ENCODE assay signal across 25 cellular contexts in genomic region chr20:62732766-62733165, GRCh38. TPM values are rescaled to one million over a fixed set of nuclear protein-coding genes. Genes with fewer than 3 reads are reported as not detected.
A peak's percentile ranks its signal among the peaks of the same experiment; 100 is the strongest.
DNase-seq lines count a peak whose midpoint lies in the region; ATAC-seq, FAIRE-seq and TF ChIP-seq lines count a peak whose summit lies in the region.
"Had no signal": no experiment of that assay in that cellular context is flagged by ENCODE, and none has a peak within 500 bp of the region (broad histone marks: within the 10 kb centered on the region; RNA-seq: fewer than 3 reads in every experiment).

No MANE protein-coding gene starts in this region.

- peaks cover 86% of the 10 kb centered on the region for H3K27me3 Mint-ChIP-seq in activated naive CD4-positive, alpha-beta T cell treated with anti-CD3 and anti-CD28 coated beads, Interleukin-2, amount 10 ng/mL, durations not matched to agents 7 days and 5 days
- H3K27me3 Mint-ChIP-seq in progenitor cell of endocrine pancreas, result peaks cover 30% of the 10 kb centered on the region
- H3K27me3 Mint-ChIP-seq: activated naive CD4-positive, alpha-beta T cell treated with anti-CD3 and anti-CD28 coated beads, Interleukin-2, amount 50 U/mL, for 24 hours had no signal

- H3K4me1 Mint-ChIP-seq in activated naive CD4-positive, alpha-beta T cell treated with anti-CD3 and anti-CD28 coated beads, Interleukin-2, amount 10 ng/mL, durations not matched to agents 7 days and 5 days, result peaks cover 48% of the 10 kb centered on the region
- H3K4me1 Mint-ChIP-seq in progenitor cell of endocrine pancreas (ENCODE audit: low read depth), result no peaks in the 10 kb centered on the region

- H3K4me3 Mint-ChIP-seq in activated naive CD4-positive, alpha-beta T cell treated with anti-CD3 and anti-CD28 coated beads, Interleukin-2, amount 10 ng/mL, durations not matched to agents 7 days and 5 days, result no peak overlapping the region
- no peak overlapping the region for H3K4me3 Mint-ChIP-seq in progenitor cell of endocrine pancreas (ENCODE audit: low read depth)
- H3K4me3 Mint-ChIP-seq: activated naive CD4-positive, alpha-beta T cell treated with anti-CD3 and anti-CD28 coated beads, Interleukin-2, amount 50 U/mL, for 24 hours; GM23338 had no signal

- CTCF ChIA-PET in activated naive CD4-positive, alpha-beta T cell treated with anti-CD3 and anti-CD28 coated beads, Interleukin-2, amount 10 ng/mL, durations not matched to agents 7 days and 5 days (lab: Charles Lee), result no interaction called here

- ATAC-seq in HG03025 (IDR thresholded peaks at IDR 0.05; ENCODE audit: low FRiP score, unreplicated experiment) (no peak), GM18520 (IDR thresholded peaks at IDR 0.05; ENCODE audit: unreplicated experiment) (no peak)
- ATAC-seq: GM23338, pancreas had no signal

- peak; percentile 74 for FAIRE-seq in HTR-8/SVneo (lab: Jason Lieb, UNC)
- FAIRE-seq: astrocyte, frontal cortex, pancreas had no signal

- H3K36me3 Mint-ChIP-seq in activated naive CD4-positive, alpha-beta T cell treated with anti-CD3 and anti-CD28 coated beads, Interleukin-2, amount 10 ng/mL, durations not matched to agents 7 days and 5 days, result no peaks in the 10 kb centered on the region
- H3K36me3 Mint-ChIP-seq in progenitor cell of endocrine pancreas (ENCODE audit: insufficient read depth), result no peaks in the 10 kb centered on the region
- H3K36me3 Mint-ChIP-seq: activated naive CD4-positive, alpha-beta T cell treated with anti-CD3 and anti-CD28 coated beads, Interleukin-2, amount 50 U/mL, for 24 hours had no signal

- DNase-seq in activated naive CD4-positive, alpha-beta T cell treated with anti-CD3 and anti-CD28 coated beads, Interleukin-2, amount 10 ng/mL, durations not matched to agents 7 days and 5 days, result peak; percentile 16
- DNase-seq in activated naive CD4-positive, alpha-beta T cell treated with Interleukin-2 at 50 U/mL for 16 hours, result no peak
- no peak for DNase-seq in HTR-8/SVneo (ENCODE audit: insufficient read length, low spot score)
- DNase-seq in caudate nucleus (lab: John Stamatoyannopoulos, UW), result peak in 7 of 61 donors; percentile 11 to 53 (median 27)
- DNase-seq in progenitor cell of endocrine pancreas (ENCODE audit: low spot score, unreplicated experiment), result no peak
- no peak for DNase-seq in D341Med (ENCODE audit: low spot score)
- DNase-seq: ACHN; effector memory CD4-positive, alpha-beta T cell; EL; hypothalamus; NCI-H1092 treated with DMSO at 0.1 percent for 48 hours; NCI-H2029; NCI-H226; SHP77 treated with DMSO at 0.1 percent for 48 hours; substantia nigra had no signal

- peak overlapping the region; percentile 44 for H3K27ac ChIP-seq in caudate nucleus (ENCODE audit: low read depth, low read length)
- H3K27ac ChIP-seq: C4-2B, esophagus muscularis mucosa, pancreas had no signal

- no peaks in the 10 kb centered on the region for H3K9me3 Mint-ChIP-seq in activated naive CD4-positive, alpha-beta T cell treated with anti-CD3 and anti-CD28 coated beads, Interleukin-2, amount 10 ng/mL, durations not matched to agents 7 days and 5 days
- no peaks in the 10 kb centered on the region for H3K9me3 Mint-ChIP-seq in progenitor cell of endocrine pancreas (ENCODE audit: low read depth)
- H3K9me3 Mint-ChIP-seq: activated naive CD4-positive, alpha-beta T cell treated with anti-CD3 and anti-CD28 coated beads, Interleukin-2, amount 50 U/mL, for 24 hours; GM23338 had no signal

- H3K27ac Mint-ChIP-seq in activated naive CD4-positive, alpha-beta T cell treated with anti-CD3 and anti-CD28 coated beads, Interleukin-2, amount 10 ng/mL, durations not matched to agents 7 days and 5 days, result peak overlapping the region; percentile 69
- H3K27ac Mint-ChIP-seq in progenitor cell of endocrine pancreas, result peak overlapping the region; percentile 84
- H3K27ac Mint-ChIP-seq: activated naive CD4-positive, alpha-beta T cell treated with anti-CD3 and anti-CD28 coated beads, Interleukin-2, amount 50 U/mL, for 24 hours; GM23338 had no signal

- no peak for TF ChIP-seq CTCF in progenitor cell of endocrine pancreas (IDR thresholded peaks at IDR 0.05; ENCODE audit: unreplicated experiment)

RNA-seq across cellular contexts. Expression of gene NTSR1, which starts 24.1 kb away (rescaled TPM):
- 0.13 TPM in 1 of 2 replicates, not detected in the other for total RNA-seq in progenitor cell of endocrine pancreas
- total RNA-seq: OCI-LY7 had no signal
